15 cellular contexts compared by ENCODE assay signal in genomic region chr14:102081231-102082080, GRCh38. TPM values are rescaled to one million over a fixed set of nuclear protein-coding genes. Genes with fewer than 3 reads are reported as not detected.
A peak's percentile ranks its signal among the peaks of the same experiment; 100 is the strongest.
DNase-seq lines count a peak whose midpoint lies in the region; ATAC-seq and TF ChIP-seq lines count a peak whose summit lies in the region.
"Had no signal": no experiment of that assay in that cellular context is flagged by ENCODE, and none has a peak within 500 bp of the region (broad histone marks: within the 10 kb centered on the region; RNA-seq: fewer than 3 reads in every experiment).

No MANE protein-coding gene starts in this region.

- H3K4me3 ChIP-seq in HFF-Myc (replicated peaks; ENCODE audit: low read depth, low read length) (0 out of 2 replicates have a peak overlapping the region, but pooled peaks have one; percentile 80), esophagus squamous epithelium (no peak overlapping the region)
- H3K4me3 ChIP-seq: right atrium auricular region, tibial nerve had no signal

- H3K27me3 ChIP-seq in esophagus squamous epithelium, result no peaks in the 10 kb centered on the region
- H3K27me3 ChIP-seq: right atrium auricular region, tibial nerve had no signal

- H3K36me3 Mint-ChIP-seq in activated CD4-positive, alpha-beta memory T cell treated with anti-CD3 and anti-CD28 coated beads for 36 hours, result peaks cover 84% of the 10 kb centered on the region
- peaks cover 86% of the 10 kb centered on the region for H3K36me3 Mint-ChIP-seq in activated CD4-positive, alpha-beta memory T cell treated with anti-CD3 and anti-CD28 coated beads, Interleukin-2, amount 10 ng/mL, durations not matched to agents 7 days and 5 days (ENCODE audit: low read depth)
- H3K36me3 Mint-ChIP-seq in activated naive CD8-positive, alpha-beta T cell treated with anti-CD3 and anti-CD28 coated beads, Interleukin-2, amount 50 U/mL, for 24 hours (ENCODE audit: low read depth), result peaks cover 79% of the 10 kb centered on the region
- peaks cover 74% of the 10 kb centered on the region for H3K36me3 Mint-ChIP-seq in natural killer cell treated with Interleukin-12 subunit alpha and Interleukin-12 subunit beta and Interleukin-15 and Interleukin-18, amount 100 ng/mL, for 72 hours

- TF ChIP-seq CTCF in HFF-Myc (IDR thresholded peaks at IDR 0.05; ENCODE audit: low read depth, low read length, missing control alignments), result no peak
- no peak for TF ChIP-seq CTCF in RWPE1 (conservative IDR thresholded peaks at IDR 0.05; ENCODE audit: low read depth)
- no peak for TF ChIP-seq CTCF in esophagus squamous epithelium (IDR thresholded peaks at IDR 0.05)

- WGBS in esophagus squamous epithelium, 2 donors, result 79 to 80% methylated on average over 7 of the region's 7 CpGs

- intact Hi-C loops in activated CD4-positive, alpha-beta memory T cell treated with anti-CD3 and anti-CD28 coated beads for 36 hours (cut with micrococcal nuclease), result loop anchor here (2.0 to 10.0 kb wide), 3 partner anchors 61 to 1707 kb away; partner anchors contain the start of genes EIF5 and WDR25
- intact Hi-C loops in esophagus squamous epithelium (cut with DNase I), result no loop called here

- no peaks in the 10 kb centered on the region for H3K9me3 Mint-ChIP-seq in activated CD4-positive, alpha-beta memory T cell treated with anti-CD3 and anti-CD28 coated beads for 36 hours
- no peaks in the 10 kb centered on the region for H3K9me3 Mint-ChIP-seq in activated CD4-positive, alpha-beta memory T cell treated with anti-CD3 and anti-CD28 coated beads, Interleukin-2, amount 10 ng/mL, durations not matched to agents 7 days and 5 days
- H3K9me3 Mint-ChIP-seq in activated naive CD8-positive, alpha-beta T cell treated with anti-CD3 and anti-CD28 coated beads, Interleukin-2, amount 50 U/mL, for 24 hours, result no peaks in the 10 kb centered on the region
- no peaks in the 10 kb centered on the region for H3K9me3 Mint-ChIP-seq in natural killer cell treated with Interleukin-12 subunit alpha and Interleukin-12 subunit beta and Interleukin-15 and Interleukin-18, amount 100 ng/mL, for 72 hours
- H3K9me3 Mint-ChIP-seq: nephron had no signal

- no peak for DNase-seq in activated CD4-positive, alpha-beta memory T cell treated with anti-CD3 and anti-CD28 coated beads for 36 hours
- DNase-seq in activated CD4-positive, alpha-beta memory T cell treated with anti-CD3 and anti-CD28 coated beads, Interleukin-2, amount 10 ng/mL, durations not matched to agents 7 days and 5 days, result no peak
- DNase-seq in HFF-Myc (ENCODE audit: extremely low read depth, low read depth), result no peak
- DNase-seq in activated naive CD8-positive, alpha-beta T cell treated with anti-CD3 and anti-CD28 coated beads, Interleukin-2, amount 50 U/mL, for 24 hours, result no peak
- no peak for DNase-seq in natural killer cell treated with Interleukin-12 subunit alpha and Interleukin-12 subunit beta and Interleukin-15 and Interleukin-18, amount 100 ng/mL, for 72 hours (ENCODE audit: low spot score)
- DNase-seq in RWPE1 (ENCODE audit: low spot score), result no peak
- no peak for DNase-seq in esophagus squamous epithelium (lab: John Stamatoyannopoulos, UW)
- DNase-seq: activated CD4-positive, CD25-positive, alpha-beta regulatory T cell treated with anti-CD3 and anti-CD28 coated beads, Interleukin-2, amount 50 U/mL, for 72 hours; effector CD8-positive, alpha-beta T cell; GF-D8; NCI-H526 had no signal

- no peaks in the 10 kb centered on the region for H3K9me3 ChIP-seq in esophagus squamous epithelium
- H3K9me3 ChIP-seq: right atrium auricular region, tibial nerve had no signal

- H3K27ac Mint-ChIP-seq in activated CD4-positive, alpha-beta memory T cell treated with anti-CD3 and anti-CD28 coated beads for 36 hours, result peak overlapping the region; percentile 68
- H3K27ac Mint-ChIP-seq in activated CD4-positive, alpha-beta memory T cell treated with anti-CD3 and anti-CD28 coated beads, Interleukin-2, amount 10 ng/mL, durations not matched to agents 7 days and 5 days, result no peak overlapping the region
- peak overlapping the region; percentile 97 for H3K27ac Mint-ChIP-seq in activated naive CD8-positive, alpha-beta T cell treated with anti-CD3 and anti-CD28 coated beads, Interleukin-2, amount 50 U/mL, for 24 hours
- peak overlapping the region; percentile 71 to 74 for H3K27ac Mint-ChIP-seq in natural killer cell treated with Interleukin-12 subunit alpha and Interleukin-12 subunit beta and Interleukin-15 and Interleukin-18, amount 100 ng/mL, for 72 hours
- H3K27ac Mint-ChIP-seq: nephron had no signal

- H3K36me3 ChIP-seq in esophagus squamous epithelium, result peaks cover 36 to 87% (median 38%) of the 10 kb centered on the region in 3 donors

- CTCF ChIA-PET in activated CD4-positive, alpha-beta memory T cell treated with anti-CD3 and anti-CD28 coated beads for 36 hours (lab: Charles Lee), result no interaction called here
- CTCF ChIA-PET in activated CD4-positive, alpha-beta memory T cell treated with anti-CD3 and anti-CD28 coated beads, Interleukin-2, amount 10 ng/mL, durations not matched to agents 7 days and 5 days (lab: Charles Lee), result interaction anchor here (0.7 to 1.5 kb wide), 3 partner anchors 9 to 122 kb away, joined by 3 read pairs; no protein-coding TSS in a partner anchor
- CTCF ChIA-PET in RWPE1 (lab: Yijun Ruan, JAX), result no interaction called here

- POLR2A ChIA-PET in activated CD4-positive, alpha-beta memory T cell treated with anti-CD3 and anti-CD28 coated beads for 36 hours (lab: Charles Lee), result interaction anchor here (0.6 kb wide), 1 partner anchor 33 kb away, joined by 7 read pairs; no protein-coding TSS in a partner anchor
- POLR2A ChIA-PET in activated CD4-positive, alpha-beta memory T cell treated with anti-CD3 and anti-CD28 coated beads, Interleukin-2, amount 10 ng/mL, durations not matched to agents 7 days and 5 days (lab: Charles Lee), result interaction anchor here (1.6 kb wide), 1 partner anchor 52 kb away, joined by 4 read pairs; no protein-coding TSS in a partner anchor
- POLR2A ChIA-PET in RWPE1 (lab: Yijun Ruan, JAX; ENCODE audit: low non-redundant PET), result no interaction called here

- no peak for ATAC-seq in activated naive CD8-positive, alpha-beta T cell treated with anti-CD3 and anti-CD28 coated beads, Interleukin-2, amount 50 U/mL, for 24 hours
- ATAC-seq in natural killer cell treated with Interleukin-12 subunit alpha and Interleukin-12 subunit beta and Interleukin-15 and Interleukin-18, amount 100 ng/mL, for 72 hours, result no peak
- no peak for ATAC-seq in GM21447 (IDR thresholded peaks at IDR 0.05; ENCODE audit: unreplicated experiment)

- peak overlapping the region; percentile 77 for H3K4me3 Mint-ChIP-seq in activated CD4-positive, alpha-beta memory T cell treated with anti-CD3 and anti-CD28 coated beads for 36 hours
- H3K4me3 Mint-ChIP-seq in activated CD4-positive, alpha-beta memory T cell treated with anti-CD3 and anti-CD28 coated beads, Interleukin-2, amount 10 ng/mL, durations not matched to agents 7 days and 5 days, result no peak overlapping the region
- H3K4me3 Mint-ChIP-seq in activated naive CD8-positive, alpha-beta T cell treated with anti-CD3 and anti-CD28 coated beads, Interleukin-2, amount 50 U/mL, for 24 hours, result peak overlapping the region; percentile 85
- peak overlapping the region; percentile 92 for H3K4me3 Mint-ChIP-seq in natural killer cell treated with Interleukin-12 subunit alpha and Interleukin-12 subunit beta and Interleukin-15 and Interleukin-18, amount 100 ng/mL, for 72 hours

- peaks cover 13 to 48% (median 25%) of the 10 kb centered on the region in 3 donors for H3K4me1 ChIP-seq in esophagus squamous epithelium

- no peak for TF ChIP-seq POLR2A in esophagus squamous epithelium (IDR thresholded peaks at IDR 0.05)

- H3K27ac ChIP-seq in RWPE1 (no peak overlapping the region), esophagus squamous epithelium (no peak overlapping the region)
- H3K27ac ChIP-seq: right atrium auricular region, tibial nerve had no signal

- H3K27me3 Mint-ChIP-seq in activated CD4-positive, alpha-beta memory T cell treated with anti-CD3 and anti-CD28 coated beads for 36 hours, result no peaks in the 10 kb centered on the region
- H3K27me3 Mint-ChIP-seq in activated CD4-positive, alpha-beta memory T cell treated with anti-CD3 and anti-CD28 coated beads, Interleukin-2, amount 10 ng/mL, durations not matched to agents 7 days and 5 days, result no peaks in the 10 kb centered on the region
- H3K27me3 Mint-ChIP-seq in activated naive CD8-positive, alpha-beta T cell treated with anti-CD3 and anti-CD28 coated beads, Interleukin-2, amount 50 U/mL, for 24 hours, result no peaks in the 10 kb centered on the region
- no peaks in the 10 kb centered on the region for H3K27me3 Mint-ChIP-seq in natural killer cell treated with Interleukin-12 subunit alpha and Interleukin-12 subunit beta and Interleukin-15 and Interleukin-18, amount 100 ng/mL, for 72 hours

- peaks cover 51% of the 10 kb centered on the region for H3K4me1 Mint-ChIP-seq in activated CD4-positive, alpha-beta memory T cell treated with anti-CD3 and anti-CD28 coated beads for 36 hours (ENCODE audit: low read depth)
- H3K4me1 Mint-ChIP-seq in activated CD4-positive, alpha-beta memory T cell treated with anti-CD3 and anti-CD28 coated beads, Interleukin-2, amount 10 ng/mL, durations not matched to agents 7 days and 5 days, result peaks cover 57% of the 10 kb centered on the region
- peaks cover 55% of the 10 kb centered on the region for H3K4me1 Mint-ChIP-seq in activated naive CD8-positive, alpha-beta T cell treated with anti-CD3 and anti-CD28 coated beads, Interleukin-2, amount 50 U/mL, for 24 hours
- peaks cover 48 to 50% of the 10 kb centered on the region in 2 donors for H3K4me1 Mint-ChIP-seq in natural killer cell treated with Interleukin-12 subunit alpha and Interleukin-12 subunit beta and Interleukin-15 and Interleukin-18, amount 100 ng/mL, for 72 hours (ENCODE audit: low read depth in 2 of 2)

RNA-seq across cellular contexts. Expression of gene HSP90AA1, which starts 5.4 kb away (rescaled TPM):
- 1,000 to 10,000 TPM; 1,107 to 1,148 TPM for total RNA-seq in activated CD4-positive, alpha-beta memory T cell treated with anti-CD3 and anti-CD28 coated beads for 36 hours
- total RNA-seq in activated CD4-positive, alpha-beta memory T cell treated with anti-CD3 and anti-CD28 coated beads, Interleukin-2, amount 10 ng/mL, durations not matched to agents 7 days and 5 days, result 100 to 1,000 TPM; 466 to 472 TPM
- total RNA-seq in natural killer cell treated with Interleukin-12 subunit alpha and Interleukin-12 subunit beta and Interleukin-15 and Interleukin-18, amount 100 ng/mL, for 72 hours, result 100 to 1,000 TPM; 831 to 919 TPM
- 100 to 1,000 TPM; 224 to 950 (median 420) TPM for total RNA-seq in esophagus squamous epithelium

RNA-seq across cellular contexts. Expression of gene WDR20, which starts 58.2 kb away (rescaled TPM):
- total RNA-seq in activated CD4-positive, alpha-beta memory T cell treated with anti-CD3 and anti-CD28 coated beads for 36 hours, result 10 to 100 TPM; 22.2 to 25.3 TPM
- 10 to 100 TPM; 28.3 to 31.9 TPM for total RNA-seq in activated CD4-positive, alpha-beta memory T cell treated with anti-CD3 and anti-CD28 coated beads, Interleukin-2, amount 10 ng/mL, durations not matched to agents 7 days and 5 days
- 10 to 100 TPM; 44.9 to 59.3 TPM for total RNA-seq in natural killer cell treated with Interleukin-12 subunit alpha and Interleukin-12 subunit beta and Interleukin-15 and Interleukin-18, amount 100 ng/mL, for 72 hours
- 10 to 100 TPM; 16.0 to 21.9 (median 19.1) TPM for total RNA-seq in esophagus squamous epithelium
